ENCODE assay signal across 1 cellular context in the genomic region with DNA sequence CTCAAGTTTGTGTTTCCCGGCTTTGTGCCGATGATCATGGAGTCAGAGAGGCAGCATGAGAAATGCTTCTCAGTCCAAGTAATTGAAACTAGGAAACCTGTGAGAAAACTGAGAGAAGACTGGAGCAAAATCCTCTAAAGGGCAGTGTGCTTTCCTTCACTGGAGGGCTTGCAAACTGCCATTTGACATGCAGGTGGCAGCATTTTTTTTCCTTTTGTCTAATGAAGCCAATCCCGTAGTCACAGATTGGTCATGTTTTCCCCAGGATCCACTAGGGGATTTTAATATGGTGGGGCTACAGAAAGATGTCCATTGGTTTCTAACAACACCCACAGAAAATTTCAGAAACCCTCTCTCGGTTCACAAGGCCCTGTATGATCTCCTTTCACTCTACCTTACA.
TF ChIP-seq lines count a peak whose summit lies in the region.

No MANE protein-coding gene starts in this region.

TF ChIP-seq in HCT116, 20 proteins besides CTCF, POLR2A, EP300 and RAD21 (continued from another document):
- no peak for TF ChIP-seq ZBTB33 (IDR thresholded peaks at IDR 0.05; ENCODE audit: extremely low read depth, insufficient replicate concordance, low read length)
- no peak for TF ChIP-seq ELF1 (IDR thresholded peaks at IDR 0.05; ENCODE audit: borderline replicate concordance, low read depth)
- no peak for TF ChIP-seq SP1 (IDR thresholded peaks at IDR 0.05; ENCODE audit: low read depth)
